In genomic region chr4:6221296-6221850, GRCh38 we compare ENCODE assay signal across 10 cellular contexts. TPM values are rescaled to one million over a fixed set of nuclear protein-coding genes. Genes with fewer than 3 reads are reported as not detected.
DNase-seq lines count a peak whose midpoint lies in the region; ATAC-seq and TF ChIP-seq lines count a peak whose summit lies in the region.
"Had no signal": no experiment of that assay in that cellular context is flagged by ENCODE, and none has a peak within 500 bp of the region (broad histone marks: within the 10 kb centered on the region; RNA-seq: fewer than 3 reads in every experiment).

No MANE protein-coding gene starts in this region.

- 26% methylated on average over 17 of the region's 17 CpGs for WGBS in suprapubic skin
- WGBS in transverse colon (ENCODE audit: low coverage in 1 of 2), 2 donors = 17 to 24% methylated on average over 6 to 17 of the region's 17 CpGs

- no peaks in the 10 kb centered on the region for H3K36me3 ChIP-seq in suprapubic skin
- no peaks in the 10 kb centered on the region for H3K36me3 ChIP-seq in transverse colon

- peaks cover 52% of the 10 kb centered on the region for H3K27me3 Mint-ChIP-seq in activated T-cell treated with anti-CD3 and anti-CD28 coated beads, Interleukin-2, amount 50 U/mL, for 4 hours (ENCODE audit: low read depth)
- peaks cover 9 to 28% (median 18%) of the 10 kb centered on the region in 3 donors for H3K27me3 Mint-ChIP-seq in immature natural killer cell (ENCODE audit: low read depth in 3 of 3)

- in situ Hi-C loops in transverse colon (cut with MboI; ENCODE audit: low pct_ligation_motif_present in 1 of 4, low pct_unique_long_range_greater_than_20kb in 1 of 4, low sequenced_read_pairs in 3 of 4) = no loop called here

- TF ChIP-seq POLR2A in suprapubic skin (IDR thresholded peaks at IDR 0.05) (no peak), transverse colon (IDR thresholded peaks at IDR 0.05) (no peak)

- intact Hi-C loops in transverse colon (cut with DNase I; ENCODE audit: low total_unique reads) = no loop called here

- peaks cover 4% of the 10 kb centered on the region for H3K9me3 Mint-ChIP-seq in activated T-cell treated with anti-CD3 and anti-CD28 coated beads, Interleukin-2, amount 50 U/mL, for 4 hours
- no peaks in the 10 kb centered on the region for H3K9me3 Mint-ChIP-seq in immature natural killer cell

- no peaks in the 10 kb centered on the region for H3K4me1 Mint-ChIP-seq in activated T-cell treated with anti-CD3 and anti-CD28 coated beads, Interleukin-2, amount 50 U/mL, for 4 hours (ENCODE audit: low read depth)
- peaks cover 2 to 9% of the 10 kb centered on the region in 2 donors for H3K4me1 Mint-ChIP-seq in immature natural killer cell

- TF ChIP-seq CTCF in VCaP (conservative IDR thresholded peaks at IDR 0.05) (0 out of 2 replicates have a peak, but pooled peaks have one; percentile 11), suprapubic skin (IDR thresholded peaks at IDR 0.05) (no peak), transverse colon (IDR thresholded peaks at IDR 0.05) (no peak)

- H3K27me3 ChIP-seq in suprapubic skin (peaks cover 75% of the 10 kb centered on the region), transverse colon (peaks cover 55% of the 10 kb centered on the region)

- TF ChIP-seq EP300 in suprapubic skin (IDR thresholded peaks at IDR 0.05) (no peak), transverse colon (IDR thresholded peaks at IDR 0.05; ENCODE audit: low read depth) (no peak)

- H3K36me3 Mint-ChIP-seq in activated T-cell treated with anti-CD3 and anti-CD28 coated beads, Interleukin-2, amount 50 U/mL, for 4 hours (ENCODE audit: insufficient read depth) = no peaks in the 10 kb centered on the region
- H3K36me3 Mint-ChIP-seq in immature natural killer cell = no peaks in the 10 kb centered on the region

- H3K9me3 ChIP-seq in suprapubic skin (peaks cover 4% of the 10 kb centered on the region), transverse colon (no peaks in the 10 kb centered on the region)

- no peak overlapping the region for H3K27ac Mint-ChIP-seq in immature natural killer cell

- H3K27ac ChIP-seq in VCaP = peak overlapping the region; percentile 58; the same call in 1 of the 2 replicates
- no peak overlapping the region for H3K27ac ChIP-seq in suprapubic skin
- H3K27ac ChIP-seq in transverse colon = no peak overlapping the region

- H3K4me3 ChIP-seq in suprapubic skin (peak overlapping the region; percentile 32), transverse colon (peak overlapping the region in 1 of 4 donors; percentile 29)

- H3K4me3 Mint-ChIP-seq in activated T-cell treated with anti-CD3 and anti-CD28 coated beads, Interleukin-2, amount 50 U/mL, for 4 hours = peak overlapping the region; percentile 39
- peak overlapping the region; percentile 20 to 75 (median 57) for H3K4me3 Mint-ChIP-seq in immature natural killer cell

- no peak for ATAC-seq in activated T-cell treated with anti-CD3 and anti-CD28 coated beads, Interleukin-2, amount 50 U/mL, for 4 hours
- ATAC-seq in GM21515 (IDR thresholded peaks at IDR 0.05; ENCODE audit: unreplicated experiment) = no peak
- ATAC-seq: PC-3 had no signal

- no peak for DNase-seq in activated T-cell treated with anti-CD3 and anti-CD28 coated beads, Interleukin-2, amount 50 U/mL, for 4 hours
- DNase-seq in activated T-cell treated with anti-CD3 and anti-CD28 coated beads, Interleukin-2, amount 50 U/mL, for 48 hours = no peak
- DNase-seq in immature natural killer cell = no peak
- no peak for DNase-seq in suprapubic skin (ENCODE audit: low spot score in 2 of 2)
- DNase-seq in transverse colon = no peak
- no peak for DNase-seq in UCSD-AML1 (lab: John Stamatoyannopoulos, UW; ENCODE audit: unreplicated experiment)
- DNase-seq: PC-3 had no signal

- peaks cover 9% of the 10 kb centered on the region for H3K4me1 ChIP-seq in suprapubic skin
- H3K4me1 ChIP-seq in transverse colon = peaks cover 0 to 3% (median 0%) of the 10 kb centered on the region in 4 donors

RNA-seq across cellular contexts. Expression of gene JAKMIP1, which starts 21.0 kb away (rescaled TPM):
- 1 to 10 TPM; 1.1 to 3.7 (median 3.3) TPM for total RNA-seq in activated T-cell treated with anti-CD3 and anti-CD28 coated beads, Interleukin-2, amount 50 U/mL, for 4 hours
- polyA plus RNA-seq in immature natural killer cell = 1 to 10 TPM; 1.2 to 7.9 (median 6.5) TPM
- total RNA-seq in suprapubic skin (under 1 TPM in 1 of 4 donors, not detected in 3; 0.24 TPM), transverse colon (1 to 10 TPM in 2 of 4 donors, not detected in 2; 1.2 to 1.7 TPM)
- polyA plus RNA-seq: keratinocyte had no signal

RNA-seq across cellular contexts. Expression of gene WFS1, which starts 48.3 kb away (rescaled TPM):
- total RNA-seq in activated T-cell treated with anti-CD3 and anti-CD28 coated beads, Interleukin-2, amount 50 U/mL, for 4 hours = 1 to 10 TPM; 7.0 to 7.7 (median 7.3) TPM
- polyA plus RNA-seq in immature natural killer cell = 1 to 10 TPM; 2.5 to 7.2 (median 5.8) TPM
- total RNA-seq in suprapubic skin (100 to 1,000 TPM in 1 of 4 donors, 10 to 100 TPM in 3; 31.5 to 124 (median 34.8) TPM), transverse colon (10 to 100 TPM; 11.5 to 23.5 (median 20.8) TPM)
